ENCODE assay signal across 1 cellular context in genomic region chr12:122951406-122951805, GRCh38.
TF ChIP-seq lines count a peak whose summit lies in the region.

No MANE protein-coding gene starts in this region.

TF ChIP-seq in HCT116, 20 proteins besides CTCF, POLR2A, EP300 and RAD21 (continued from another document):
- TF ChIP-seq REST (IDR thresholded peaks at IDR 0.05; ENCODE audit: low read depth) = no peak
- no peak for TF ChIP-seq POLR2AphosphoS5 (IDR thresholded peaks at IDR 0.05; ENCODE audit: low read depth, low read length)
- no peak for TF ChIP-seq YY1 (IDR thresholded peaks at IDR 0.05; ENCODE audit: extremely low read depth, insufficient replicate concordance, low read depth, low read length)
TF ChIP-seq in HCT116: peak in this region for 0.
